Comparison of ENCODE assay signal across 18 cellular contexts in the genomic region with DNA sequence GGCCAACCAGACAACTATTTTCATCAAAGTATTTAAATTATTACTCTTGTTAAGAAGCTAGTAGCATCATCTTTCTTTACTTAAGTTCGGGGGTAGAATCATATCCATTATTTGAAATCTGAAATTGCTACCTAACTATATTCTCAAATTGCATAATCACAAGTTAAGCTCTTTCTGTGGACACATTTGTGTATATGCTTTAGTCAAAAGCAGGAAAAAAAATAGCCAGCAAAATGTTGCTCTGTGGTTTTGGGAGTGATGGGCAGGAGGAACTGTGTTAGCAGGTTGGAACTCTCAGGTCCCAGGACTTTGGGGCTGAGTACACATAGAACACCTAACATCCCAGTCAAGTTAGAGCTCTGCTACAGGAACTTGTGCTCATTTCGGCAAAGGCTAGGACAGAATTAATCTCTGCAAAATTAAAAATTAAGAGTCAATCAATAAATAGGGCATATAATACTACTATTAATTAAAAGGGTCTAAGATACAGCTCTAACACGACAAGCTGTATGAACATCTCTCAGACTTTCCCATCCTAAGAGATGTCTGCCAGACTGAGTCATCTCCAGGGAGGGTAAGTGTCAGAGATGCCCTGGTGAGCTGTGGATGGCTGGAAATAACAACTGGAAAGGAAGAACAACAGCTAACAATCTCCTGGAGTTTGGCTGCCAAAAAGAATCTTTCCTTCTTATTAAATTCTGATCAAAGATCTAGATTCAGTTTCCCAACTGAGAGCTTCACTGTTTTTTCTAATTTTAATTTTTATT.
A peak's percentile ranks its signal among the peaks of the same experiment; 100 is the strongest.
DNase-seq lines count a peak whose midpoint lies in the region; ATAC-seq and TF ChIP-seq lines count a peak whose summit lies in the region.
"Had no signal": no experiment of that assay in that cellular context is flagged by ENCODE, and none has a peak within 500 bp of the region (broad histone marks: within the 10 kb centered on the region; RNA-seq: fewer than 3 reads in every experiment).

No MANE protein-coding gene starts in this region.

- intact Hi-C loops in CD8-positive, alpha-beta T cell (cut with DNase I, micrococcal nuclease) = no loop called here
- intact Hi-C loops in PC-3 (cut with micrococcal nuclease) = no loop called here

- WGBS in upper lobe of left lung, 2 donors = 79 to 85% methylated on average over 3 of the region's 3 CpGs

- no peaks in the 10 kb centered on the region for H4K20me1 ChIP-seq in osteoblast (ENCODE audit: insufficient read depth, low read length)
- H4K20me1 ChIP-seq in PC-3 (ENCODE audit: low read length) = no peaks in the 10 kb centered on the region

- no peaks in the 10 kb centered on the region for H3K36me3 Mint-ChIP-seq in CD8-positive, alpha-beta T cell
- H3K36me3 Mint-ChIP-seq: activated naive CD4-positive, alpha-beta T cell treated with anti-CD3 and anti-CD28 coated beads, Interleukin-2, amount 50 U/mL, for 72 hours had no signal

- no peaks in the 10 kb centered on the region for H3K4me1 ChIP-seq in osteoblast (ENCODE audit: insufficient read depth, low read length)
- H3K4me1 ChIP-seq in CD8-positive, alpha-beta T cell (ENCODE audit: insufficient read depth, low read length) = no peaks in the 10 kb centered on the region
- H3K4me1 ChIP-seq in PC-3 (ENCODE audit: insufficient read depth, low read length) = no peaks in the 10 kb centered on the region
- peaks cover 0 to 3% (median 0%) of the 10 kb centered on the region in 4 donors for H3K4me1 ChIP-seq in upper lobe of left lung

- no peak overlapping the region for H3K27ac ChIP-seq in osteoblast (ENCODE audit: low read depth, low read length)
- no peak overlapping the region for H3K27ac ChIP-seq in CD8-positive, alpha-beta T cell (ENCODE audit: low read depth, low read length)
- H3K27ac ChIP-seq in PC-3 (ENCODE audit: low read length) = no peak overlapping the region
- no peak overlapping the region for H3K27ac ChIP-seq in upper lobe of left lung
- H3K27ac ChIP-seq: cardiac muscle cell had no signal

- H3K27me3 Mint-ChIP-seq in CD8-positive, alpha-beta T cell (ENCODE audit: low read depth) = peaks cover 18% of the 10 kb centered on the region

- TF ChIP-seq EP300 in upper lobe of left lung (IDR thresholded peaks at IDR 0.05) = no peak

- DNase-seq in Daoy (ENCODE audit: low read depth) (peak; percentile 42), RPMI7951 (ENCODE audit: low read depth) (peak; percentile 16), fibroblast of mammary gland (ENCODE audit: low read depth) (peak; percentile 54), osteoblast (ENCODE audit: insufficient read length, low spot score, missing footprints) (peak; percentile 38), PC-3 (no peak), upper lobe of left lung (no peak)
- no peak for DNase-seq in CD8-positive, alpha-beta T cell
- DNase-seq: activated CD8-positive, alpha-beta T cell treated with anti-CD3 and anti-CD28 coated beads for 36 hours; activated T-cell treated with anti-CD3 and anti-CD28 coated beads, Interleukin-2, amount 50 U/mL, for 48 hours; effector CD4-positive, alpha-beta T cell; NCI-H187; NCI-H446; SHP77 treated with DMSO at 0.1 percent for 48 hours; stimulated activated CD4-positive, alpha-beta T cell treated with anti-CD3 and anti-CD28 coated beads, Interleukin-4, amount 100 ng/mL, for 4 hours; stimulated activated CD8-positive, alpha-beta memory T cell treated with anti-CD3 and anti-CD28 coated beads, Interleukin-4, amount 100 ng/mL, for 48 hours had no signal

- H3K9me3 Mint-ChIP-seq in CD8-positive, alpha-beta T cell = no peaks in the 10 kb centered on the region
- H3K9me3 Mint-ChIP-seq: activated CD8-positive, alpha-beta T cell treated with anti-CD3 and anti-CD28 coated beads for 36 hours; activated naive CD4-positive, alpha-beta T cell treated with anti-CD3 and anti-CD28 coated beads, Interleukin-2, amount 50 U/mL, for 72 hours had no signal

- H3K27me3 ChIP-seq in osteoblast (ENCODE audit: insufficient read depth, low read length) = no peaks in the 10 kb centered on the region
- H3K27me3 ChIP-seq in CD8-positive, alpha-beta T cell (ENCODE audit: insufficient read depth, low read length) = no peaks in the 10 kb centered on the region
- H3K27me3 ChIP-seq in PC-3 (ENCODE audit: low read length) = no peaks in the 10 kb centered on the region; the same call in 1 of the 2 replicates
- H3K27me3 ChIP-seq in upper lobe of left lung = no peaks in the 10 kb centered on the region
- H3K27me3 ChIP-seq: cardiac muscle cell had no signal

- ATAC-seq in CD8-positive, alpha-beta T cell = no peak
- ATAC-seq in PC-3 (no peak), upper lobe of left lung (ENCODE audit: low FRiP score in 2 of 2) (no peak), HG02870 (IDR thresholded peaks at IDR 0.05; ENCODE audit: unreplicated experiment) (no peak)
- ATAC-seq: activated CD8-positive, alpha-beta T cell treated with anti-CD3 and anti-CD28 coated beads for 36 hours; activated naive CD4-positive, alpha-beta T cell treated with anti-CD3 and anti-CD28 coated beads, Interleukin-2, amount 50 U/mL, for 72 hours had no signal

- H3K36me3 ChIP-seq in osteoblast (ENCODE audit: insufficient read depth, low read length) = no peaks in the 10 kb centered on the region
- no peaks in the 10 kb centered on the region for H3K36me3 ChIP-seq in CD8-positive, alpha-beta T cell (ENCODE audit: insufficient read depth, low read length)
- no peaks in the 10 kb centered on the region for H3K36me3 ChIP-seq in PC-3 (ENCODE audit: low read depth, low read length)
- no peaks in the 10 kb centered on the region for H3K36me3 ChIP-seq in upper lobe of left lung
- H3K36me3 ChIP-seq: cardiac muscle cell had no signal

- no peaks in the 10 kb centered on the region for H3F3A ChIP-seq in PC-3 (ENCODE audit: low read length, unreplicated experiment)

- POLR2A ChIA-PET in CD8-positive, alpha-beta T cell (lab: Charles Lee) = no interaction called here
- POLR2A ChIA-PET in PC-3 (lab: Charles Lee; ENCODE audit: unreplicated experiment) = no interaction called here

- H3K4me2 ChIP-seq in osteoblast (ENCODE audit: insufficient read depth, low read length) (no peak overlapping the region), PC-3 (ENCODE audit: low read length) (no peak overlapping the region)

- no peak for TF ChIP-seq POLR2A in upper lobe of left lung (IDR thresholded peaks at IDR 0.05)

- no peaks in the 10 kb centered on the region for H3K4me1 Mint-ChIP-seq in CD8-positive, alpha-beta T cell (ENCODE audit: low read depth)

- TF ChIP-seq CTCF in fibroblast of mammary gland (conservative IDR thresholded peaks at IDR 0.05; ENCODE audit: control insufficient read depth, insufficient read depth, low read depth, low read length) = no peak
- no peak for TF ChIP-seq CTCF in osteoblast (IDR thresholded peaks at IDR 0.05; ENCODE audit: extremely low read depth, low read depth, low read length)
- no peak for TF ChIP-seq CTCF in CD8-positive, alpha-beta T cell (IDR thresholded peaks at IDR 0.05)
- no peak for TF ChIP-seq CTCF in PC-3 (conservative IDR thresholded peaks at IDR 0.05; ENCODE audit: low read depth, low read length)
- TF ChIP-seq CTCF in upper lobe of left lung (IDR thresholded peaks at IDR 0.05) = no peak

- H3K79me2 ChIP-seq in osteoblast (ENCODE audit: insufficient read depth, low read length) = no peaks in the 10 kb centered on the region
- no peaks in the 10 kb centered on the region for H3K79me2 ChIP-seq in PC-3 (ENCODE audit: low read length)

- no peak overlapping the region for H3K4me3 Mint-ChIP-seq in CD8-positive, alpha-beta T cell
- H3K4me3 Mint-ChIP-seq: activated CD8-positive, alpha-beta T cell treated with anti-CD3 and anti-CD28 coated beads for 36 hours had no signal

- no peak overlapping the region for H3K27ac Mint-ChIP-seq in CD8-positive, alpha-beta T cell
- H3K27ac Mint-ChIP-seq: activated CD8-positive, alpha-beta T cell treated with anti-CD3 and anti-CD28 coated beads for 36 hours; activated naive CD4-positive, alpha-beta T cell treated with anti-CD3 and anti-CD28 coated beads, Interleukin-2, amount 50 U/mL, for 72 hours had no signal

- no TSS peak for BruUV-seq in PC-3 (replicated peaks; lab: Mats Ljungman, UMichigan)

- H3K9ac ChIP-seq in PC-3 (ENCODE audit: low read length) = no peak overlapping the region

- no peak overlapping the region for H2AFZ ChIP-seq in osteoblast (ENCODE audit: low read length)
- no peak overlapping the region for H2AFZ ChIP-seq in PC-3 (ENCODE audit: low read length)

- H3K9me3 ChIP-seq in osteoblast (ENCODE audit: low read depth, low read length) (no peaks in the 10 kb centered on the region), PC-3 (ENCODE audit: low read length) (no peaks in the 10 kb centered on the region), upper lobe of left lung (no peaks in the 10 kb centered on the region)
- no peaks in the 10 kb centered on the region for H3K9me3 ChIP-seq in CD8-positive, alpha-beta T cell (ENCODE audit: low read length)

- CTCF ChIA-PET in CD8-positive, alpha-beta T cell (lab: Charles Lee) = interaction anchor here (0.6 kb wide), 1 partner anchor 164 kb away, joined by 3 read pairs; no protein-coding TSS in a partner anchor
- CTCF ChIA-PET in PC-3 (lab: Charles Lee) = no interaction called here

- H3K9me2 ChIP-seq in PC-3 (replicated peaks; ENCODE audit: low read length) = no peaks in the 10 kb centered on the region

- H3K4me3 ChIP-seq in fibroblast of mammary gland (ENCODE audit: control insufficient read depth, low read depth, low read length) = no peak overlapping the region
- no peak overlapping the region for H3K4me3 ChIP-seq in osteoblast (ENCODE audit: insufficient read depth, low read length)
- H3K4me3 ChIP-seq in CD8-positive, alpha-beta T cell (ENCODE audit: low read depth, low read length) = no peak overlapping the region
- no peak overlapping the region for H3K4me3 ChIP-seq in PC-3 (ENCODE audit: low read length)
- no peak overlapping the region for H3K4me3 ChIP-seq in upper lobe of left lung
- H3K4me3 ChIP-seq: cardiac muscle cell had no signal

Comparison
In these comparisons a context has a peak if more than half of its experiments do, and no peak if none do; other contexts are left out.
1. DNase-seq: peak in Daoy (single experiment), RPMI7951 (single experiment), fibroblast of mammary gland (single experiment) and osteoblast (single experiment); none in CD8-positive, alpha-beta T cell (0 of 7), PC-3 (single experiment) and upper lobe of left lung (0 of 2).